1 cellular context compared by ENCODE assay signal in genomic region chr2:42345986-42346385, GRCh38.
TF ChIP-seq lines count a peak whose summit lies in the region.

No MANE protein-coding gene starts in this region.

TF ChIP-seq in GM23338, 12 proteins besides CTCF, POLR2A, EP300 and RAD21:
- no peak for TF ChIP-seq ZNF462 (CRISPR knock-in tag; IDR thresholded peaks at IDR 0.05)
- TF ChIP-seq REST (IDR thresholded peaks at IDR 0.05; ENCODE audit: unreplicated experiment): no peak
- no peak for TF ChIP-seq ZNF114 (CRISPR knock-in tag; IDR thresholded peaks at IDR 0.05)
- no peak for TF ChIP-seq STAT1 (IDR thresholded peaks at IDR 0.05; ENCODE audit: unreplicated experiment)
- no peak for TF ChIP-seq ETS1 (IDR thresholded peaks at IDR 0.05)
- no peak for TF ChIP-seq JUNB (IDR thresholded peaks at IDR 0.05; ENCODE audit: unreplicated experiment)
- no peak for TF ChIP-seq EZH2 (IDR thresholded peaks at IDR 0.05; ENCODE audit: low read depth, unreplicated experiment)
- TF ChIP-seq ZNF331 (CRISPR knock-in tag; IDR thresholded peaks at IDR 0.05; ENCODE audit: low read depth): no peak
- no peak for TF ChIP-seq CREB1 (CRISPR knock-in tag; IDR thresholded peaks at IDR 0.05; ENCODE audit: low read depth)
- TF ChIP-seq POLR2AphosphoS5 (IDR thresholded peaks at IDR 0.05; ENCODE audit: low read depth): no peak
TF ChIP-seq in GM23338: peak in this region for 0.
